Comparison of ENCODE assay signal across 22 cellular contexts in the genomic region with DNA sequence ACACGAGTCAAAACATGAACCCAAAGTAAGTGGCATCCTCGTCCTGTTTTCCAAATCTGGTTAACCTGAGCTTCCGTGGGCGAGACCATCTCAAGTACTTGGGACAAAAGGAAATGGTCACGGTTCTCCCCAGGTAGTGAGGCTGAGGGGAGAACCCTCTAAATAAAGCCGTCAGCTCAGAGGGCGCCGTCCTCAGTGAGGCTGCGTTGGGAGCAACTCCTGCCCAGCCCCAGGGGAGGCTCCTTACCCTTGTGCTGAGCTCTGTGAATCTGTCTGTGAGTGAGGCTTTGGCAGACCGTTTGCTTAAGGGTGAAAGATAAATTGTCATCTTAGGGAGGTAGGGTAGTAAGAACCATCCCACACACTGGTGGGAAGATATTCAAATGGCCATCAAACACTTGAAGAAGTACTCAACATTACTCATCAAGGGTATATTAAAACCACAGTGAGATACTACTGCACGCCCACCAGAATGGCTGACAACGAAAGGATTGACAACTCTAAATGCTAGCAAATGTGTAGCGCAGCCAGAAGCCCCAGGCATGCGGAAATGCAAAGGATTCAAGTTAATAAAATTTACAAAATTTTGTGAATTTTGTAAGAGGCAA.
A peak's percentile ranks its signal among the peaks of the same experiment; 100 is the strongest.
DNase-seq lines count a peak whose midpoint lies in the region; ATAC-seq and TF ChIP-seq lines count a peak whose summit lies in the region.
"Had no signal": no experiment of that assay in that cellular context is flagged by ENCODE, and none has a peak within 500 bp of the region (broad histone marks: within the 10 kb centered on the region; RNA-seq: fewer than 3 reads in every experiment).

No MANE protein-coding gene starts in this region.

- no peak overlapping the region for H3K27ac ChIP-seq in PC-3 (ENCODE audit: low read length)
- H3K27ac ChIP-seq: BLaER1, HL-60, SJSA1 had no signal

- no peak for TF ChIP-seq CTCF in PC-3 (conservative IDR thresholded peaks at IDR 0.05; ENCODE audit: low read depth, low read length)

- no peaks in the 10 kb centered on the region for H3F3A ChIP-seq in PC-3 (ENCODE audit: low read length, unreplicated experiment)

- H3K36me3 Mint-ChIP-seq in activated T-helper 17 cell treated with anti-CD3 and anti-CD28 coated beads, Interleukin-2, amount 50 U/mL, for 72 hours (ENCODE audit: low read depth): peaks cover 19% of the 10 kb centered on the region

- peak; percentile 50 for DNase-seq in activated CD8-positive, alpha-beta memory T cell treated with anti-CD3 and anti-CD28 coated beads for 24 hours
- no peak for DNase-seq in activated CD8-positive, alpha-beta memory T cell treated with anti-CD3 and anti-CD28 coated beads, Interleukin-2, amount 50 U/mL, for 4 hours
- DNase-seq in left lobe of liver (ENCODE audit: low spot score) (peak; percentile 21), PC-3 (no peak), dermis blood vessel endothelial cell (no peak)
- no peak for DNase-seq in activated CD4-positive, CD25-positive, alpha-beta regulatory T cell (lab: John Stamatoyannopoulos, UW)
- DNase-seq: CD4-positive, CD25-positive, alpha-beta regulatory T cell; DMS153; DND-41; NCI-H1092; NCI-H1417 treated with DMSO at 0.1 percent for 48 hours; NCI-H187; NCI-H2081 treated with DMSO at 0.1 percent for 48 hours; NCI-H446 treated with DMSO at 0.1 percent for 48 hours; NCI-H526; NCI-H82; Right ventricle myocardium superior; RPMI8226 had no signal

- no peaks in the 10 kb centered on the region for H3K27me3 ChIP-seq in PC-3 (ENCODE audit: low read length)
- H3K27me3 ChIP-seq: BLaER1, SJSA1 had no signal

- intact Hi-C loops in PC-3 (cut with micrococcal nuclease): no loop called here

- H3K9me3 Mint-ChIP-seq in activated T-helper 17 cell treated with anti-CD3 and anti-CD28 coated beads, Interleukin-2, amount 50 U/mL, for 72 hours: no peaks in the 10 kb centered on the region

- H3K4me1 Mint-ChIP-seq in activated T-helper 17 cell treated with anti-CD3 and anti-CD28 coated beads, Interleukin-2, amount 50 U/mL, for 72 hours: peaks cover 19% of the 10 kb centered on the region

- H3K4me2 ChIP-seq in PC-3 (ENCODE audit: low read length): no peak overlapping the region
- H3K4me2 ChIP-seq: BLaER1 had no signal

- H3K4me3 ChIP-seq in PC-3 (ENCODE audit: low read length): no peak overlapping the region
- H3K4me3 ChIP-seq: BLaER1, SJSA1 had no signal

- no peaks in the 10 kb centered on the region for H3K27me3 Mint-ChIP-seq in activated T-helper 17 cell treated with anti-CD3 and anti-CD28 coated beads, Interleukin-2, amount 50 U/mL, for 72 hours
- H3K27me3 Mint-ChIP-seq: CD4-positive, CD25-positive, alpha-beta regulatory T cell had no signal

- no peaks in the 10 kb centered on the region for H3K4me1 ChIP-seq in PC-3 (ENCODE audit: insufficient read depth, low read length)
- H3K4me1 ChIP-seq: SJSA1 had no signal

- no peaks in the 10 kb centered on the region for H3K9me3 ChIP-seq in PC-3 (ENCODE audit: low read length)

- ATAC-seq in activated T-helper 17 cell treated with anti-CD3 and anti-CD28 coated beads, Interleukin-2, amount 50 U/mL, for 72 hours (replicated peaks): peak; percentile 68
- no peak for ATAC-seq in left lobe of liver
- ATAC-seq in PC-3: no peak

- no peak overlapping the region for H3K9ac ChIP-seq in PC-3 (ENCODE audit: low read length)
- H3K9ac ChIP-seq: BLaER1 had no signal

- no peaks in the 10 kb centered on the region for H3K36me3 ChIP-seq in PC-3 (ENCODE audit: low read depth, low read length)
- H3K36me3 ChIP-seq: SJSA1 had no signal

- BruUV-seq in PC-3 (replicated peaks; lab: Mats Ljungman, UMichigan): no TSS peak

- POLR2A ChIA-PET in PC-3 (lab: Charles Lee; ENCODE audit: unreplicated experiment): no interaction called here

- H3K79me2 ChIP-seq in PC-3 (ENCODE audit: low read length): no peaks in the 10 kb centered on the region

- CTCF ChIA-PET in PC-3 (lab: Charles Lee): no interaction called here

- H2AFZ ChIP-seq in PC-3 (ENCODE audit: low read length): no peak overlapping the region

- H3K9me2 ChIP-seq in PC-3 (replicated peaks; ENCODE audit: low read length): no peaks in the 10 kb centered on the region

- H3K27ac Mint-ChIP-seq in activated T-helper 17 cell treated with anti-CD3 and anti-CD28 coated beads, Interleukin-2, amount 50 U/mL, for 72 hours: peak overlapping the region; percentile 50

- H3K4me3 Mint-ChIP-seq in activated T-helper 17 cell treated with anti-CD3 and anti-CD28 coated beads, Interleukin-2, amount 50 U/mL, for 72 hours: no peak overlapping the region
- H3K4me3 Mint-ChIP-seq: CD4-positive, CD25-positive, alpha-beta regulatory T cell had no signal

- H4K20me1 ChIP-seq in PC-3 (ENCODE audit: low read length): no peaks in the 10 kb centered on the region
- H4K20me1 ChIP-seq: BLaER1 had no signal

Comparison
In these comparisons a context has a peak if more than half of its experiments do, and no peak if none do; other contexts are left out.
1. DNase-seq: peak in activated CD8-positive, alpha-beta memory T cell treated with anti-CD3 and anti-CD28 coated beads for 24 hours (single experiment) and left lobe of liver (single experiment); none in activated CD8-positive, alpha-beta memory T cell treated with anti-CD3 and anti-CD28 coated beads, Interleukin-2, amount 50 U/mL, for 4 hours (single experiment), activated CD4-positive, CD25-positive, alpha-beta regulatory T cell (0 of 4), PC-3 (single experiment) and dermis blood vessel endothelial cell (single experiment).